Comparison of ENCODE assay signal across 8 cellular contexts in genomic region chr16:87383522-87384161, GRCh38. TPM values are rescaled to one million over a fixed set of nuclear protein-coding genes. Genes with fewer than 3 reads are reported as not detected.
DNase-seq lines count a peak whose midpoint lies in the region; ATAC-seq and TF ChIP-seq lines count a peak whose summit lies in the region.

FBXO31 (minus strand) TSS chr16:87383776; CDS start chr16:87383744, 32 bp downstream.

- H3K4me1 ChIP-seq in OCI-LY3 (ENCODE audit: low read length), result peaks cover 33% of the 10 kb centered on the region
- peaks cover 45 to 57% of the 10 kb centered on the region in 2 donors for H3K4me1 ChIP-seq in mucosa of rectum (ENCODE audit: control insufficient read depth in 2 of 2, insufficient read depth in 2 of 2, low read length in 2 of 2)

- H3K9ac ChIP-seq in OCI-LY3 (ENCODE audit: low read length) (peak within 1 kb of the TSS; percentile 65), mucosa of rectum (ENCODE audit: low read depth in 1 of 2, low read length in 2 of 2) (peak within 1 kb of the TSS; percentile 75 to 90)

- H3K79me2 ChIP-seq in OCI-LY3 (ENCODE audit: low read length), result peaks cover 42% of the 10 kb centered on the region

- DNase-seq in COLO668 (lab: John Stamatoyannopoulos, UW; ENCODE audit: unreplicated experiment) (peak; percentile 82), HS-27A (ENCODE audit: low read depth) (peak; percentile 91), activated T-cell treated with anti-CD3 and anti-CD28 coated beads for 4 hours (peak; percentile 90), epithelial cell of proximal tubule (ENCODE audit: low read depth) (no peak)
- peak; percentile 95 for DNase-seq in stimulated activated CD8-positive, alpha-beta memory T cell treated with anti-CD3 and anti-CD28 coated beads, Interleukin-4, amount 100 ng/mL, for 48 hours

- peak within 1 kb of the TSS; percentile 82 for H3K4me2 ChIP-seq in OCI-LY3 (ENCODE audit: low read length)

- H3K27ac ChIP-seq in OCI-LY3 (ENCODE audit: low read length) (peak within 1 kb of the TSS; percentile 56), mucosa of rectum (ENCODE audit: low read depth in 2 of 2, low read length in 2 of 2) (peak within 1 kb of the TSS; percentile 92)

- peak; percentile 45 for ATAC-seq in GM19467 (IDR thresholded peaks at IDR 0.05; ENCODE audit: unreplicated experiment)

- H3K9me3 ChIP-seq in OCI-LY3 (ENCODE audit: insufficient read depth, low read length), result no peaks in the 10 kb centered on the region
- H3K9me3 ChIP-seq in mucosa of rectum (ENCODE audit: control insufficient read depth in 2 of 2, low read length in 2 of 2), result no peaks in the 10 kb centered on the region

- no peak for TF ChIP-seq CTCF in OCI-LY3 (IDR thresholded peaks at IDR 0.05; ENCODE audit: low read depth, low read length)
- TF ChIP-seq CTCF in epithelial cell of proximal tubule (conservative IDR thresholded peaks at IDR 0.05; ENCODE audit: low read depth, low read length), result no peak

- H3K27me3 ChIP-seq in OCI-LY3 (ENCODE audit: low read depth, low read length), result no peaks in the 10 kb centered on the region
- H3K27me3 ChIP-seq in mucosa of rectum (ENCODE audit: control insufficient read depth in 2 of 2, insufficient read depth in 2 of 2, low read length in 2 of 2), result no peaks in the 10 kb centered on the region

- H3K36me3 ChIP-seq in OCI-LY3 (replicated peaks; ENCODE audit: low read depth, low read length) (no peaks in the 10 kb centered on the region), mucosa of rectum (ENCODE audit: control insufficient read depth in 2 of 2, insufficient read depth in 2 of 2, low read length in 2 of 2) (no peaks in the 10 kb centered on the region)

- peak within 1 kb of the TSS; percentile 37 for H2AFZ ChIP-seq in OCI-LY3 (ENCODE audit: low read depth, low read length)

- peak within 1 kb of the TSS; percentile 80 for H3K4me3 ChIP-seq in OCI-LY3 (ENCODE audit: low read length)
- peak within 1 kb of the TSS; percentile 54 for H3K4me3 ChIP-seq in epithelial cell of proximal tubule (ENCODE audit: low read depth, low read length)
- H3K4me3 ChIP-seq in mucosa of rectum (ENCODE audit: low read length in 2 of 2), result peak within 1 kb of the TSS; percentile 83 to 92

- H4K20me1 ChIP-seq in OCI-LY3 (ENCODE audit: insufficient read depth, low read length), result peaks cover 13% of the 10 kb centered on the region

RNA-seq across cellular contexts. Expression of gene FBXO31, which starts in this region (rescaled TPM):
- 14.8 and 18.0 TPM in 2 replicates for total RNA-seq in epithelial cell of proximal tubule
